1 cellular context compared by ENCODE assay signal in genomic region chr12:58529897-58530296, GRCh38.
TF ChIP-seq lines count a peak whose summit lies in the region.

No MANE protein-coding gene starts in this region.

TF ChIP-seq in IMR-90, 13 proteins besides CTCF, POLR2A, EP300 and RAD21 (continued from another document):
- TF ChIP-seq FOS (IDR thresholded peaks at IDR 0.05; ENCODE audit: low read depth, low read length) (peak; percentile 40; the same call in 1 of the 2 replicates), RFX5 (IDR thresholded peaks at IDR 0.05; ENCODE audit: low read depth, low read length) (no peak), NFE2L2 (IDR thresholded peaks at IDR 0.05; ENCODE audit: low read depth, low read length) (no peak), BHLHE40 (IDR thresholded peaks at IDR 0.05; ENCODE audit: low read depth, low read length) (peak; percentile 51; the same call in 1 of the 2 replicates), USF2 (IDR thresholded peaks at IDR 0.05; ENCODE audit: low read depth, low read length) (no peak), MAFK (IDR thresholded peaks at IDR 0.05; ENCODE audit: low read depth, low read length) (0 out of 2 replicates have a peak, but pooled peaks have one; percentile 23), RCOR1 (IDR thresholded peaks at IDR 0.05; ENCODE audit: insufficient replicate concordance, low read length) (no peak), CEBPB (IDR thresholded peaks at IDR 0.05; ENCODE audit: low read depth, low read length) (peak; percentile 51; the same call in 1 of the 2 replicates)
TF ChIP-seq in IMR-90: peak in this region for 4.
